ENCODE assay signal across 11 cellular contexts in the genomic region with DNA sequence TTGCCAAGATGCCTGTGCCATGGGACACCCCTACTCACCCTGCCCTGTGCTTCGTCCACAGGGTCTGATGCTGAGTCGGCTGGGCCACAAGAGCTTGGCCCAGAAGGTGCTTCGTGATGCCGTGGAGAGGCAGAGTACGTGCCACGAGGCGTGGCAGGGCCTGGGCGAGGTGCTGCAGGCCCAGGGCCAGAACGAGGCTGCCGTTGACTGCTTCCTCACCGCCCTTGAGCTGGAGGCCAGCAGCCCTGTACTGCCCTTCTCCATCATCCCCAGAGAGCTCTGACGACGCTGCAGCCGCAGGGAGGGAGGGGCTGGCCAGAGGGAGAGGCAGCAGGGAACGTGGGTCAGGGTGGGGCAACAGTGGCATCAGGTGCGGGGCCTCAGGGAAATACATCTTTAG.
DNase-seq lines count a peak whose midpoint lies in the region; ATAC-seq and TF ChIP-seq lines count a peak whose summit lies in the region.
"Had no signal": no experiment of that assay in that cellular context is flagged by ENCODE, and none has a peak within 500 bp of the region (broad histone marks: within the 10 kb centered on the region; RNA-seq: fewer than 3 reads in every experiment).

No MANE protein-coding gene starts in this region.

- CTCF ChIA-PET in Calu3 (lab: Charles Lee): no interaction called here

- H3K9me3 ChIP-seq in Peyer's patch (no peaks in the 10 kb centered on the region), esophagus (ENCODE audit: control insufficient read depth in 2 of 2, insufficient read depth in 1 of 2, low read depth in 1 of 2, low read length in 1 of 2) (no peaks in the 10 kb centered on the region), neutrophil (no peaks in the 10 kb centered on the region), transverse colon (no peaks in the 10 kb centered on the region)

- ATAC-seq in GM18498 (IDR thresholded peaks at IDR 0.05; ENCODE audit: unreplicated experiment): no peak
- ATAC-seq in HG03095 (IDR thresholded peaks at IDR 0.05; ENCODE audit: unreplicated experiment): no peak
- no peak for ATAC-seq in GM18907 (IDR thresholded peaks at IDR 0.05; ENCODE audit: unreplicated experiment)

- H3K4me3 Mint-ChIP-seq in Calu3 (ENCODE audit: low read depth, unreplicated experiment): no peak overlapping the region

- peaks cover 67% of the 10 kb centered on the region for H3K36me3 Mint-ChIP-seq in Calu3 (ENCODE audit: insufficient read depth, unreplicated experiment)

- H3K27me3 Mint-ChIP-seq in Calu3 (ENCODE audit: unreplicated experiment): no peaks in the 10 kb centered on the region
- H3K27me3 Mint-ChIP-seq: progenitor cell of endocrine pancreas had no signal

- intact Hi-C loops in transverse colon (cut with DNase I; ENCODE audit: low total_unique reads): no loop called here
- intact Hi-C loops in Calu3 (cut with micrococcal nuclease; ENCODE audit: unreplicated experiment): no loop called here

- BruUV-seq in Calu3 (replicated peaks; lab: Mats Ljungman, UMichigan): no TSS peak

- WGBS in esophagus, 2 donors: 50 to 55% methylated on average over 15 to 16 of the region's 16 CpGs
- WGBS in transverse colon (ENCODE audit: low coverage in 1 of 2), 2 donors: 47% methylated on average over 16 of the region's 16 CpGs; no CpG with 5 or more reads in 1 of the 2 donors

- in situ Hi-C loops in transverse colon (cut with MboI; ENCODE audit: low pct_ligation_motif_present in 1 of 4, low pct_unique_long_range_greater_than_20kb in 1 of 4, low sequenced_read_pairs in 3 of 4): no loop called here

- no peak overlapping the region for H3K4me3 ChIP-seq in Peyer's patch
- no peak overlapping the region for H3K4me3 ChIP-seq in esophagus (ENCODE audit: low read depth in 1 of 2, low read length in 2 of 2)
- H3K4me3 ChIP-seq in neutrophil (ENCODE audit: low read depth in 1 of 2, low read length in 1 of 2): no peak overlapping the region
- H3K4me3 ChIP-seq in transverse colon: no peak overlapping the region

- peak in 1 of 3 donors; percentile 71 for DNase-seq in Peyer's patch
- DNase-seq in transverse colon: peak; percentile 67
- DNase-seq in Calu3: no peak
- DNase-seq: activated CD4-positive, alpha-beta T cell treated with anti-CD3 and anti-CD28 coated beads for 4 hours; stimulated activated CD4-positive, alpha-beta T cell treated with anti-CD3 and anti-CD28 coated beads, Interleukin-4, amount 100 ng/mL, for 1 hour had no signal

- peaks cover 19 to 64% (median 38%) of the 10 kb centered on the region in 4 donors for H3K4me1 ChIP-seq in Peyer's patch
- peaks cover 33 to 44% of the 10 kb centered on the region in 2 donors for H3K4me1 ChIP-seq in esophagus (ENCODE audit: control insufficient read depth in 2 of 2, insufficient read depth in 2 of 2, low read length in 1 of 2)
- peaks cover 22 to 24% of the 10 kb centered on the region in 2 experiments for H3K4me1 ChIP-seq in neutrophil (ENCODE audit: control insufficient read depth in 1 of 2, insufficient read depth in 1 of 2, low read depth in 1 of 2, low read length in 1 of 2)
- peaks cover 48 to 76% (median 66%) of the 10 kb centered on the region in 4 donors for H3K4me1 ChIP-seq in transverse colon

- TF ChIP-seq POLR2A in Peyer's patch (IDR thresholded peaks at IDR 0.05) (no peak), transverse colon (IDR thresholded peaks at IDR 0.05) (no peak)

- TF ChIP-seq CTCF in Peyer's patch (IDR thresholded peaks at IDR 0.05): no peak
- no peak for TF ChIP-seq CTCF in neutrophil (IDR thresholded peaks at IDR 0.05)
- TF ChIP-seq CTCF in transverse colon (IDR thresholded peaks at IDR 0.05): no peak
- no peak for TF ChIP-seq CTCF in Calu3 (IDR thresholded peaks at IDR 0.05; ENCODE audit: unreplicated experiment)

- H3K4me1 Mint-ChIP-seq in Calu3 (ENCODE audit: low read depth, unreplicated experiment): peaks cover 73% of the 10 kb centered on the region

- H3K36me3 ChIP-seq in Peyer's patch (no peaks in the 10 kb centered on the region), esophagus (ENCODE audit: control insufficient read depth in 2 of 2, insufficient read depth in 2 of 2, low read length in 1 of 2) (peaks cover 4 to 10% of the 10 kb centered on the region in 2 donors), neutrophil (peaks cover 10% of the 10 kb centered on the region), transverse colon (no peaks in the 10 kb centered on the region)

- no peaks in the 10 kb centered on the region for H3K9me3 Mint-ChIP-seq in Calu3 (ENCODE audit: low read depth, unreplicated experiment)

- H3K27me3 ChIP-seq in Peyer's patch (no peaks in the 10 kb centered on the region), esophagus (ENCODE audit: control insufficient read depth in 1 of 2, insufficient read depth in 2 of 2, low read length in 2 of 2) (no peaks in the 10 kb centered on the region), neutrophil (no peaks in the 10 kb centered on the region), transverse colon (no peaks in the 10 kb centered on the region)

- no peak overlapping the region for H3K27ac Mint-ChIP-seq in Calu3 (ENCODE audit: unreplicated experiment)

- TF ChIP-seq EP300 in transverse colon (IDR thresholded peaks at IDR 0.05; ENCODE audit: low read depth): no peak

- peak overlapping the region; percentile 67 to 91 (median 78) for H3K27ac ChIP-seq in Peyer's patch
- peak overlapping the region; percentile 82 to 86 for H3K27ac ChIP-seq in esophagus (ENCODE audit: low read depth in 2 of 2, low read length in 1 of 2)
- peak overlapping the region; percentile 74 for H3K27ac ChIP-seq in neutrophil
- peak overlapping the region; percentile 87 to 92 (median 90) for H3K27ac ChIP-seq in transverse colon
